Comparison of ENCODE assay signal across 1 cellular context in genomic region chr20:36314734-36315544, GRCh38.
TF ChIP-seq lines count a peak whose summit lies in the region.

No MANE protein-coding gene starts in this region.

TF ChIP-seq in K562, 482 proteins besides CTCF, POLR2A, EP300 and RAD21 (continued from another document):
- no peak for TF ChIP-seq ZBTB26 (CRISPR knock-in tag; IDR thresholded peaks at IDR 0.05)
- 0 out of 2 replicates have a peak, but pooled peaks have one; percentile 51 for TF ChIP-seq LARP7 (IDR thresholded peaks at IDR 0.05)
- peak; percentile 80 for TF ChIP-seq ADNP (tag; IDR thresholded peaks at IDR 0.05)
- no peak for TF ChIP-seq ZBED1 (IDR thresholded peaks at IDR 0.05)
- TF ChIP-seq PKNOX1 (IDR thresholded peaks at IDR 0.05) = peak; percentile 93
- TF ChIP-seq RHOXF2B (CRISPR knock-in tag; conservative IDR thresholded peaks at IDR 0.05) = no peak
- TF ChIP-seq ZBTB33 (CRISPR knock-in tag; IDR thresholded peaks at IDR 0.05) = no peak
- TF ChIP-seq HDAC2 (IDR thresholded peaks at IDR 0.05) = no peak
- peak; percentile 66 for TF ChIP-seq PHF20 (IDR thresholded peaks at IDR 0.05; ENCODE audit: partially characterized antibody)
- TF ChIP-seq MAX (CRISPR knock-in tag; IDR thresholded peaks at IDR 0.05) = 0 out of 2 replicates have a peak, but pooled peaks have one; percentile 11
- TF ChIP-seq SRF (CRISPR knock-in tag; IDR thresholded peaks at IDR 0.05) = no peak
